In the genomic region with DNA sequence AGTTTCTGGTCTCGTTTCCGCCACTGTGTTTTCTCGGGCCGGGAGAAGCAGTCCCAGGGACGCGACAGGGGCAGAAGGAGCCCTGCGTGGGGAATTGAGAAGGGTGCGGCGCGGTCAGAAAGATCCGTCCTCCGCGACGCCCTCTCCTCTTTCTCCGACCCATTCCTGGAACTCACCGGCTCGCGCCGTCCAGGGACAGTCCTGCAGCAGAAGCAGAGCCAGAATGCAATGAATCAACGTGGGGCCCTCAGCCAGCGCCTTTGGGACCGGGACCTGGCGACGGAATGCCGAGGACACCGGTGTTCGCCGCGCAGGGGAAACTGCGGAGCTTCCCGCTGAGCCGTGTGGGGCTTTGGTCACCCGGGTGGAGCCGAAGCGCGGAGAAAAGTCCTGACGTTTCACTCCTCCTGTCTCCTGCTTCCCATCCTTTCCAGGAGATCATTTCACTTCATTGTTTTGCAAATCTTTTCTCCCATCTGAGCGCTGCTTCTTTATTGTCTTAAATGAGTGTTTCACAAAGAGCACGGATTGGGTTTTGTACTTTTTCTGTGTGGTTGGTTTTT, we compare ENCODE assay signal across 2 cellular contexts.
TF ChIP-seq lines count a peak whose summit lies in the region.

No MANE protein-coding gene starts in this region.

TF ChIP-seq in IMR-90, 13 proteins besides CTCF, POLR2A, EP300 and RAD21:
- TF ChIP-seq CEBPB (IDR thresholded peaks at IDR 0.05; ENCODE audit: low read depth, low read length), result no peak
- TF ChIP-seq NFE2L2 (IDR thresholded peaks at IDR 0.05; ENCODE audit: low read depth, low read length), result no peak
- TF ChIP-seq CHD1 (IDR thresholded peaks at IDR 0.05; ENCODE audit: low read depth, low read length), result no peak
- TF ChIP-seq, protein P1, sequence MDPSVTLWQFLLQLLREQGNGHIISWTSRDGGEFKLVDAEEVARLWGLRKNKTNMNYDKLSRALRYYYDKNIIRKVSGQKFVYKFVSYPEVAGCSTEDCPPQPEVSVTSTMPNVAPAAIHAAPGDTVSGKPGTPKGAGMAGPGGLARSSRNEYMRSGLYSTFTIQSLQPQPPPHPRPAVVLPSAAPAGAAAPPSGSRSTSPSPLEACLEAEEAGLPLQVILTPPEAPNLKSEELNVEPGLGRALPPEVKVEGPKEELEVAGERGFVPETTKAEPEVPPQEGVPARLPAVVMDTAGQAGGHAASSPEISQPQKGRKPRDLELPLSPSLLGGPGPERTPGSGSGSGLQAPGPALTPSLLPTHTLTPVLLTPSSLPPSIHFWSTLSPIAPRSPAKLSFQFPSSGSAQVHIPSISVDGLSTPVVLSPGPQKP (IDR thresholded peaks at IDR 0.05; ENCODE audit: borderline replicate concordance, low read depth, low read length), result no peak
- TF ChIP-seq MAFK (IDR thresholded peaks at IDR 0.05; ENCODE audit: low read depth, low read length), result no peak
- no peak for TF ChIP-seq MXI1 (IDR thresholded peaks at IDR 0.05; ENCODE audit: borderline replicate concordance, low read depth, low read length)

TF ChIP-seq in neural cell, 6 proteins besides CTCF, POLR2A, EP300 and RAD21:
- TF ChIP-seq SMC3 (conservative IDR thresholded peaks at IDR 0.05; ENCODE audit: poor library complexity) (no peak), MXI1 (conservative IDR thresholded peaks at IDR 0.05; ENCODE audit: poor library complexity, severe bottlenecking) (no peak), EZH2 (IDR thresholded peaks at IDR 0.05; ENCODE audit: borderline replicate concordance, insufficient read depth, low read length, poor library complexity, severe bottlenecking) (peak; percentile 34)
- TF ChIP-seq, protein P2, sequence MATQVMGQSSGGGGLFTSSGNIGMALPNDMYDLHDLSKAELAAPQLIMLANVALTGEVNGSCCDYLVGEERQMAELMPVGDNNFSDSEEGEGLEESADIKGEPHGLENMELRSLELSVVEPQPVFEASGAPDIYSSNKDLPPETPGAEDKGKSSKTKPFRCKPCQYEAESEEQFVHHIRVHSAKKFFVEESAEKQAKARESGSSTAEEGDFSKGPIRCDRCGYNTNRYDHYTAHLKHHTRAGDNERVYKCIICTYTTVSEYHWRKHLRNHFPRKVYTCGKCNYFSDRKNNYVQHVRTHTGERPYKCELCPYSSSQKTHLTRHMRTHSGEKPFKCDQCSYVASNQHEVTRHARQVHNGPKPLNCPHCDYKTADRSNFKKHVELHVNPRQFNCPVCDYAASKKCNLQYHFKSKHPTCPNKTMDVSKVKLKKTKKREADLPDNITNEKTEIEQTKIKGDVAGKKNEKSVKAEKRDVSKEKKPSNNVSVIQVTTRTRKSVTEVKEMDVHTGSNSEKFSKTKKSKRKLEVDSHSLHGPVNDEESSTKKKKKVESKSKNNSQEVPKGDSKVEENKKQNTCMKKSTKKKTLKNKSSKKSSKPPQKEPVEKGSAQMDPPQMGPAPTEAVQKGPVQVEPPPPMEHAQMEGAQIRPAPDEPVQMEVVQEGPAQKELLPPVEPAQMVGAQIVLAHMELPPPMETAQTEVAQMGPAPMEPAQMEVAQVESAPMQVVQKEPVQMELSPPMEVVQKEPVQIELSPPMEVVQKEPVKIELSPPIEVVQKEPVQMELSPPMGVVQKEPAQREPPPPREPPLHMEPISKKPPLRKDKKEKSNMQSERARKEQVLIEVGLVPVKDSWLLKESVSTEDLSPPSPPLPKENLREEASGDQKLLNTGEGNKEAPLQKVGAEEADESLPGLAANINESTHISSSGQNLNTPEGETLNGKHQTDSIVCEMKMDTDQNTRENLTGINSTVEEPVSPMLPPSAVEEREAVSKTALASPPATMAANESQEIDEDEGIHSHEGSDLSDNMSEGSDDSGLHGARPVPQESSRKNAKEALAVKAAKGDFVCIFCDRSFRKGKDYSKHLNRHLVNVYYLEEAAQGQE (IDR thresholded peaks at IDR 0.05; ENCODE audit: borderline replicate concordance), result no peak
TF ChIP-seq in neural cell: peak in this region for 1.
